1 cellular context compared by ENCODE assay signal in genomic region chr10:50874723-50875122, GRCh38.
TF ChIP-seq lines count a peak whose summit lies in the region.

No MANE protein-coding gene starts in this region.

TF ChIP-seq in GM23338, 12 proteins besides CTCF, POLR2A, EP300 and RAD21 (continued from another document):
- TF ChIP-seq ZNF462 (CRISPR knock-in tag; IDR thresholded peaks at IDR 0.05) = no peak
